Comparison of ENCODE assay signal across 1 cellular context in genomic region chr1:11704691-11705475, GRCh38.
TF ChIP-seq lines count a peak whose summit lies in the region.

No MANE protein-coding gene starts in this region.

TF ChIP-seq in HEK293, 187 proteins besides CTCF, POLR2A, EP300 and RAD21 (continued from another document):
- no peak for TF ChIP-seq ZNF362 (tag by site-specific recombination; IDR thresholded peaks at IDR 0.05)
- no peak for TF ChIP-seq ZNF311 (tag by site-specific recombination; IDR thresholded peaks at IDR 0.05; ENCODE audit: borderline replicate concordance)
- 0 out of 2 replicates have a peak, but pooled peaks have one; percentile 31 for TF ChIP-seq ZBTB8A (tag by site-specific recombination; IDR thresholded peaks at IDR 0.05)
- no peak for TF ChIP-seq ZNF433 (tag by site-specific recombination; IDR thresholded peaks at IDR 0.05; ENCODE audit: low read depth)
- peak; percentile 95 for TF ChIP-seq ZIC2 (tag by site-specific recombination; IDR thresholded peaks at IDR 0.05)
- no peak for TF ChIP-seq ZNF510 (tag by site-specific recombination; IDR thresholded peaks at IDR 0.05; ENCODE audit: insufficient replicate concordance)
- no peak for TF ChIP-seq ZNF792 (tag by site-specific recombination; IDR thresholded peaks at IDR 0.05)
- TF ChIP-seq ZNF23 (tag by site-specific recombination; IDR thresholded peaks at IDR 0.05; ENCODE audit: borderline replicate concordance) = no peak
- TF ChIP-seq ZNF26 (tag by site-specific recombination; IDR thresholded peaks at IDR 0.05) = no peak
- TF ChIP-seq ZNF623 (tag by site-specific recombination; IDR thresholded peaks at IDR 0.05) = no peak
- TF ChIP-seq ZNF138 (tag by site-specific recombination; IDR thresholded peaks at IDR 0.05; ENCODE audit: borderline replicate concordance) = no peak
- TF ChIP-seq FEZF1 (tag by site-specific recombination; IDR thresholded peaks at IDR 0.05) = peak; percentile 54
- TF ChIP-seq ZNF530 (tag by site-specific recombination; IDR thresholded peaks at IDR 0.05; ENCODE audit: low read depth) = no peak
- no peak for TF ChIP-seq ZSCAN4 (tag by site-specific recombination; IDR thresholded peaks at IDR 0.05)
- no peak for TF ChIP-seq ZNF266 (tag by site-specific recombination; IDR thresholded peaks at IDR 0.05; ENCODE audit: low read depth)
- TF ChIP-seq ZBTB48 (tag by site-specific recombination; IDR thresholded peaks at IDR 0.05) = no peak
- no peak for TF ChIP-seq ZNF223 (tag by site-specific recombination; IDR thresholded peaks at IDR 0.05)
- TF ChIP-seq ZNF571 (tag by site-specific recombination; IDR thresholded peaks at IDR 0.05) = no peak
- no peak for TF ChIP-seq ZNF585B (tag by site-specific recombination; IDR thresholded peaks at IDR 0.05)
- no peak for TF ChIP-seq ZNF76 (tag by site-specific recombination; IDR thresholded peaks at IDR 0.05; ENCODE audit: borderline replicate concordance, low read depth)
- TF ChIP-seq ZBTB10 (tag by site-specific recombination; IDR thresholded peaks at IDR 0.05) = no peak
- no peak for TF ChIP-seq ZNF404 (tag by site-specific recombination; IDR thresholded peaks at IDR 0.05)
- TF ChIP-seq ZFHX2 (tag by site-specific recombination; conservative IDR thresholded peaks at IDR 0.05) = peak; percentile 80
- TF ChIP-seq SP7 (tag by site-specific recombination; IDR thresholded peaks at IDR 0.05) = no peak
- peak; percentile 79 for TF ChIP-seq ZNF423 (tag by site-specific recombination; IDR thresholded peaks at IDR 0.05)
- no peak for TF ChIP-seq ZNF202 (tag by site-specific recombination; IDR thresholded peaks at IDR 0.05; ENCODE audit: borderline replicate concordance)
- no peak for TF ChIP-seq ZNF169 (tag by site-specific recombination; IDR thresholded peaks at IDR 0.05)
- TF ChIP-seq ZNF677 (tag by site-specific recombination; IDR thresholded peaks at IDR 0.05) = no peak
- peak; percentile 73 for TF ChIP-seq ZNF398 (tag by site-specific recombination; IDR thresholded peaks at IDR 0.05)
- TF ChIP-seq ZNF341 (tag by site-specific recombination; IDR thresholded peaks at IDR 0.05; ENCODE audit: low read depth) = peak; percentile 74
- no peak for TF ChIP-seq ZNF426 (tag by site-specific recombination; IDR thresholded peaks at IDR 0.05)
- TF ChIP-seq ZNF2 (tag by site-specific recombination; IDR thresholded peaks at IDR 0.05) = no peak
- 0 out of 2 replicates have a peak, but pooled peaks have one; percentile 37 for TF ChIP-seq EGR2 (tag by site-specific recombination; IDR thresholded peaks at IDR 0.05; ENCODE audit: low read depth)
- TF ChIP-seq REPIN1 (tag by site-specific recombination; IDR thresholded peaks at IDR 0.05; ENCODE audit: low read depth) = no peak
